27 cellular contexts compared by ENCODE assay signal in genomic region chr17:17198281-17198680, GRCh38. TPM values are rescaled to one million over a fixed set of nuclear protein-coding genes. Genes with fewer than 3 reads are reported as not detected.
DNase-seq lines count a peak whose midpoint lies in the region; ATAC-seq and TF ChIP-seq lines count a peak whose summit lies in the region.
"Had no signal": no experiment of that assay in that cellular context is flagged by ENCODE, and none has a peak within 500 bp of the region (broad histone marks: within the 10 kb centered on the region; RNA-seq: fewer than 3 reads in every experiment).

No MANE protein-coding gene starts in this region.

- H3K4me3 Mint-ChIP-seq in activated T-cell treated with anti-CD3 and anti-CD28 coated beads, Interleukin-2, amount 50 U/mL, for 24 hours: no peak overlapping the region
- no peak overlapping the region for H3K4me3 Mint-ChIP-seq in activated T-cell treated with anti-CD3 and anti-CD28 coated beads, Interleukin-2, amount 50 U/mL, for 72 hours
- H3K4me3 Mint-ChIP-seq: CD8-positive, alpha-beta T cell; HFFc6 had no signal

- H3K36me3 ChIP-seq in Panc1 (ENCODE audit: control insufficient read depth, insufficient read depth, low read length): no peaks in the 10 kb centered on the region
- H3K36me3 ChIP-seq: SJSA1 had no signal

- TF ChIP-seq CTCF in Panc1 (IDR thresholded peaks at IDR 0.05): no peak

- no peak for ATAC-seq in activated T-cell treated with anti-CD3 and anti-CD28 coated beads, Interleukin-2, amount 50 U/mL, for 72 hours (replicated peaks in 1 of 2)
- peak; percentile 50; the same call in 1 of the 2 replicates for ATAC-seq in Panc1
- ATAC-seq: CD8-positive, alpha-beta T cell; GM12878; PC-3 had no signal

- in situ Hi-C loops in Panc1 (cut with HindIII; ENCODE audit: low pct_unique_long_range_greater_than_20kb, low sequenced_read_pairs): no loop called here

- POLR2A ChIA-PET in Panc1 (lab: Charles Lee): interaction anchor here (0.6 kb wide), 1 partner anchor 609 kb away, joined by 6 read pairs; no protein-coding TSS in a partner anchor

- CTCF ChIA-PET in Panc1 (lab: Charles Lee): no interaction called here

- H3K27ac ChIP-seq in Panc1 (ENCODE audit: low read length): no peak overlapping the region
- H3K27ac ChIP-seq: SJSA1 had no signal

- H3K36me3 Mint-ChIP-seq in activated T-cell treated with anti-CD3 and anti-CD28 coated beads, Interleukin-2, amount 50 U/mL, for 24 hours (ENCODE audit: low read depth): peaks cover 57% of the 10 kb centered on the region
- peaks cover 1 to 5% of the 10 kb centered on the region in 2 donors for H3K36me3 Mint-ChIP-seq in activated T-cell treated with anti-CD3 and anti-CD28 coated beads, Interleukin-2, amount 50 U/mL, for 72 hours (ENCODE audit: insufficient read depth in 2 of 2)

- H3K27ac Mint-ChIP-seq in activated T-cell treated with anti-CD3 and anti-CD28 coated beads, Interleukin-2, amount 50 U/mL, for 24 hours: peak overlapping the region; percentile 50
- no peak overlapping the region for H3K27ac Mint-ChIP-seq in activated T-cell treated with anti-CD3 and anti-CD28 coated beads, Interleukin-2, amount 50 U/mL, for 72 hours
- H3K27ac Mint-ChIP-seq: CD8-positive, alpha-beta T cell; HFFc6 had no signal

- H3K4me1 ChIP-seq in Panc1 (ENCODE audit: control insufficient read depth, insufficient read depth, low read length): no peaks in the 10 kb centered on the region
- H3K4me1 ChIP-seq: Caco-2, HAP-1 had no signal

- H3K4me1 Mint-ChIP-seq in activated T-cell treated with anti-CD3 and anti-CD28 coated beads, Interleukin-2, amount 50 U/mL, for 24 hours (ENCODE audit: low read depth): peaks cover 31% of the 10 kb centered on the region
- H3K4me1 Mint-ChIP-seq in activated T-cell treated with anti-CD3 and anti-CD28 coated beads, Interleukin-2, amount 50 U/mL, for 72 hours (ENCODE audit: low read depth): peaks cover 17% of the 10 kb centered on the region

- intact Hi-C loops in Panc1 (cut with micrococcal nuclease; ENCODE audit: unreplicated experiment): loop anchor here (10.0 kb wide), 1 partner anchor 203 kb away; no protein-coding TSS in a partner anchor

- H3K27me3 Mint-ChIP-seq in activated T-cell treated with anti-CD3 and anti-CD28 coated beads, Interleukin-2, amount 50 U/mL, for 24 hours: no peaks in the 10 kb centered on the region
- no peaks in the 10 kb centered on the region for H3K27me3 Mint-ChIP-seq in activated T-cell treated with anti-CD3 and anti-CD28 coated beads, Interleukin-2, amount 50 U/mL, for 72 hours (ENCODE audit: low read depth)

- no peaks in the 10 kb centered on the region for H3K9me3 Mint-ChIP-seq in activated T-cell treated with anti-CD3 and anti-CD28 coated beads, Interleukin-2, amount 50 U/mL, for 24 hours
- H3K9me3 Mint-ChIP-seq in activated T-cell treated with anti-CD3 and anti-CD28 coated beads, Interleukin-2, amount 50 U/mL, for 72 hours: no peaks in the 10 kb centered on the region
- H3K9me3 Mint-ChIP-seq: CD8-positive, alpha-beta T cell; HFFc6 had no signal

- BruUV-seq in Panc1 (replicated peaks; lab: Mats Ljungman, UMichigan): no TSS peak

- DNase-seq in activated T-cell treated with anti-CD3 and anti-CD28 coated beads, Interleukin-2, amount 50 U/mL, for 24 hours: no peak
- no peak for DNase-seq in activated T-cell treated with anti-CD3 and anti-CD28 coated beads, Interleukin-2, amount 50 U/mL, for 72 hours
- DNase-seq in Panc1 (ENCODE audit: low read depth, low spot score): no peak
- DNase-seq in myocyte (ENCODE audit: low read depth): peak; percentile 70
- no peak for DNase-seq in activated gamma-delta T cell treated with Interleukin-2 at 50 U/mL for 16 hours
- DNase-seq in A172 (ENCODE audit: low spot score): no peak
- no peak for DNase-seq in NCI-H2029 (lab: John Stamatoyannopoulos, UW)
- DNase-seq: AML-193; C1 segment of cervical spinal cord; Caco-2; CD8-positive, alpha-beta T cell; GDM1; GOT3; HFFc6; KG1; MM.1S; NCI-H1417; NCI-H1694; NCI-H2081; NCI-H748 treated with DMSO at 0.1 percent for 48 hours; NK-92 treated with Interleukin-12 subunit alpha and Interleukin-12 subunit beta, amount 100 ng/mL, for 24 hours; Right ventricle myocardium superior; RPMI8226 had no signal

- no peaks in the 10 kb centered on the region for H3K9me3 ChIP-seq in Panc1 (ENCODE audit: control insufficient read depth, insufficient read depth, low read depth, low read length)
- H3K9me3 ChIP-seq: Caco-2, HAP-1, SJSA1 had no signal

- no peaks in the 10 kb centered on the region for H3K27me3 ChIP-seq in Panc1 (ENCODE audit: control insufficient read depth, insufficient read depth, low read length)
- H3K27me3 ChIP-seq: SJSA1 had no signal

- H3K4me3 ChIP-seq in Panc1 (ENCODE audit: low read depth in 2 of 2, low read length in 2 of 2): no peak overlapping the region
- H3K4me3 ChIP-seq: GM12878, HAP-1, SJSA1 had no signal

RNA-seq across cellular contexts. Expression of gene PLD6, which starts 7.9 kb away (rescaled TPM):
- 1 to 10 TPM; 6.8 to 8.0 TPM for total RNA-seq in activated T-cell treated with anti-CD3 and anti-CD28 coated beads, Interleukin-2, amount 50 U/mL, for 72 hours
- 4.2 TPM for total RNA-seq in Panc1 (2021; ENCODE audit: unreplicated experiment)
- 2.4 TPM for polyA plus RNA-seq in Panc1 (2012; ENCODE audit: insufficient read length)
- total RNA-seq in myocyte: 8.8 and 9.4 TPM in 2 replicates
- polyA plus RNA-seq in myocyte (2012): 5.4 TPM
- 10.8 and 15.1 TPM in 2 replicates for total RNA-seq in A172 (2014; rRNA removed; shearing (Covaris generic))

RNA-seq across cellular contexts. Expression of gene FLCN, which starts 38.7 kb away (rescaled TPM):
- total RNA-seq in activated T-cell treated with anti-CD3 and anti-CD28 coated beads, Interleukin-2, amount 50 U/mL, for 72 hours: 10 to 100 TPM; 27.3 to 29.2 TPM
- total RNA-seq in Panc1 (2021; ENCODE audit: unreplicated experiment) (71.6 TPM), myocyte (66.4 TPM in 2 replicates)
- 46.8 TPM for polyA plus RNA-seq in Panc1 (2012; ENCODE audit: insufficient read length)
- polyA plus RNA-seq in myocyte (2012): 62.8 TPM
- 58.2 and 78.1 TPM in 2 replicates for total RNA-seq in A172 (2014; rRNA removed; shearing (Covaris generic))
